ENCODE assay signal across 8 cellular contexts in the genomic region with DNA sequence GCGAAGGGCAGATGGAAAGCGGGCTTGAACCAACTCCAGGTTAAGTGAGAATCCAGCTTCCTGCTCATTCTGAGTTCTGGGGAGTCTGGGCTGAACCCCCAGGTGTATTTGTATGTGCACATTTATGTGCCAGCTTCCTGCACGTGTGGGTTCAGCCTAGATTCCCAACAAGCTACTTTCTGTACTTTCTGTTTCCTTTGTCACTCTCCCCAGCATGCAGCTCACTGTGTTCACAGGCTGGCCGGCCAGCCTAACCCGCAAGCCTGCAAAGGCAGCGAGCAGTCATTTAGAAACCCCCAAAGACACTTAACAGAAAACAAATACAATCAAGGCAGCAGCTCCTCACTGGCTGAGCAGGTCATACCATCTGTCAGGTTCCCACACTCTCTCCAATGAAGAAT. TPM values are rescaled to one million over a fixed set of nuclear protein-coding genes. Genes with fewer than 3 reads are reported as not detected.
DNase-seq lines count a peak whose midpoint lies in the region; ATAC-seq and TF ChIP-seq lines count a peak whose summit lies in the region.

No MANE protein-coding gene starts in this region.

- no peaks in the 10 kb centered on the region for H3K79me2 ChIP-seq in DND-41 (ENCODE audit: insufficient read depth, low read length)

- H3K27ac Mint-ChIP-seq in endodermal cell = no peak overlapping the region
- no peak overlapping the region for H3K27ac Mint-ChIP-seq in endothelial cell (ENCODE audit: unreplicated experiment)

- no peaks in the 10 kb centered on the region for H3K27me3 ChIP-seq in DND-41 (ENCODE audit: insufficient read depth, low read length, poor library complexity)
- no peaks in the 10 kb centered on the region for H3K27me3 ChIP-seq in endodermal cell (ENCODE audit: control insufficient read depth, insufficient read depth, low read length, poor library complexity, severe bottlenecking)
- no peaks in the 10 kb centered on the region for H3K27me3 ChIP-seq in ovary

- peak overlapping the region; percentile 33 for H3K4me2 ChIP-seq in DND-41 (ENCODE audit: insufficient read depth, low read length)

- H3K4me1 Mint-ChIP-seq in endodermal cell (peaks cover 26% of the 10 kb centered on the region), endothelial cell (ENCODE audit: unreplicated experiment) (peaks cover 34% of the 10 kb centered on the region)

- TF ChIP-seq CTCF in DND-41 (IDR thresholded peaks at IDR 0.05; ENCODE audit: borderline replicate concordance, extremely low read depth, low read length, poor library complexity, severe bottlenecking) (no peak), endodermal cell (conservative IDR thresholded peaks at IDR 0.05) (no peak), ovary (IDR thresholded peaks at IDR 0.05) (no peak), endothelial cell (IDR thresholded peaks at IDR 0.05; ENCODE audit: unreplicated experiment) (no peak)

- H3K4me1 ChIP-seq in DND-41 (ENCODE audit: insufficient read depth, low read length) (peaks cover 99% of the 10 kb centered on the region), endodermal cell (ENCODE audit: control insufficient read depth, insufficient read depth, low read length) (peaks cover 7% of the 10 kb centered on the region), ovary (ENCODE audit: insufficient read depth) (no peaks in the 10 kb centered on the region)

- DNase-seq in DND-41 = peak; percentile 83
- DNase-seq in central memory CD4-positive, alpha-beta T cell = peak; percentile 45
- no peak for DNase-seq in endodermal cell
- DNase-seq in ovary = no peak
- DNase-seq in HK-2 (ENCODE audit: unreplicated experiment) = no peak
- DNase-seq in endothelial cell (ENCODE audit: low spot score) = no peak

- peaks cover 19% of the 10 kb centered on the region for H3K27me3 Mint-ChIP-seq in endodermal cell (ENCODE audit: insufficient read depth)
- H3K27me3 Mint-ChIP-seq in endothelial cell (ENCODE audit: unreplicated experiment) = peaks cover 8% of the 10 kb centered on the region

- H3K27ac ChIP-seq in DND-41 (ENCODE audit: low read length) (peak overlapping the region; percentile 77), endodermal cell (ENCODE audit: low read depth, low read length) (no peak overlapping the region), ovary (no peak overlapping the region)

- no peak for TF ChIP-seq EP300 in ovary (IDR thresholded peaks at IDR 0.05)

- no peaks in the 10 kb centered on the region for H3K36me3 Mint-ChIP-seq in endodermal cell (ENCODE audit: low read depth)
- no peaks in the 10 kb centered on the region for H3K36me3 Mint-ChIP-seq in endothelial cell (ENCODE audit: low read depth, unreplicated experiment)

- peak overlapping the region in 1 of 2 experiments; percentile 4; a peak in 1 of 4 replicates for H3K4me3 ChIP-seq in DND-41 (ENCODE audit: low read depth in 1 of 2, low read length in 2 of 2)
- H3K4me3 ChIP-seq in endodermal cell (ENCODE audit: low read length) = no peak overlapping the region
- no peak overlapping the region for H3K4me3 ChIP-seq in ovary

- H2AFZ ChIP-seq in DND-41 (ENCODE audit: low read depth, low read length) = peak overlapping the region; percentile 40

- ATAC-seq in DND-41 (ENCODE audit: insufficient read depth, low read depth) (peak; percentile 80), GM19467 (IDR thresholded peaks at IDR 0.05; ENCODE audit: unreplicated experiment) (peak; percentile 65), HG03460 (IDR thresholded peaks at IDR 0.05; ENCODE audit: unreplicated experiment) (peak; percentile 60)

- H3K36me3 ChIP-seq in DND-41 (ENCODE audit: insufficient read depth, low read length) = no peaks in the 10 kb centered on the region
- no peaks in the 10 kb centered on the region for H3K36me3 ChIP-seq in endodermal cell (ENCODE audit: control insufficient read depth, insufficient read depth, low read length)
- H3K36me3 ChIP-seq in ovary = no peaks in the 10 kb centered on the region

- intact Hi-C loops in ovary (cut with DNase I) = no loop called here

- no peaks in the 10 kb centered on the region for H3K9me3 Mint-ChIP-seq in endodermal cell
- no peaks in the 10 kb centered on the region for H3K9me3 Mint-ChIP-seq in endothelial cell (ENCODE audit: unreplicated experiment)

- 94 to 100% methylated on average over 2 to 6 of the region's 6 CpGs for WGBS in endodermal cell (ENCODE audit: insufficient coverage in 1 of 2, insufficient read length in 1 of 2), 2 experiments
- 88 to 95% (median 91%) methylated on average over 6 of the region's 6 CpGs for WGBS in ovary, 3 donors

- peak overlapping the region; percentile 41 for H3K9ac ChIP-seq in DND-41 (ENCODE audit: low read depth, low read length)
- H3K9ac ChIP-seq in endodermal cell (ENCODE audit: extremely low read depth, low read length, poor library complexity, severe bottlenecking) = no peak overlapping the region

- no peak for TF ChIP-seq POLR2A in ovary (IDR thresholded peaks at IDR 0.05)

- no peaks in the 10 kb centered on the region for H4K20me1 ChIP-seq in DND-41 (ENCODE audit: insufficient read depth, low read length)

- no peaks in the 10 kb centered on the region for H3K9me3 ChIP-seq in DND-41 (ENCODE audit: insufficient read depth, low read length, severe bottlenecking)
- no peaks in the 10 kb centered on the region for H3K9me3 ChIP-seq in endodermal cell (ENCODE audit: control insufficient read depth, low read length)
- no peaks in the 10 kb centered on the region for H3K9me3 ChIP-seq in ovary

- H3K4me3 Mint-ChIP-seq in endodermal cell (no peak overlapping the region), endothelial cell (ENCODE audit: unreplicated experiment) (no peak overlapping the region)

RNA-seq across cellular contexts. Expression of gene IL19, which starts 1.2 kb away (rescaled TPM):
- total RNA-seq in endodermal cell (not detected), ovary (not detected), endothelial cell (ENCODE audit: unreplicated experiment) (not detected)
- polyA plus RNA-seq in endodermal cell (2013, experiment 1 of 2) = not detected
- polyA plus RNA-seq in endodermal cell (2013, experiment 2 of 2) = not detected
- polyA plus RNA-seq in ovary = not detected

RNA-seq across cellular contexts. Expression of gene IL10, which starts 3.0 kb away (rescaled TPM):
- not detected for total RNA-seq in endodermal cell
- polyA plus RNA-seq in endodermal cell (2013, experiment 1 of 2) = not detected
- polyA plus RNA-seq in endodermal cell (2013, experiment 2 of 2) = not detected
- total RNA-seq in ovary = 1 to 10 TPM in 3 of 7 donors, under 1 TPM in 3, not detected in 1; 0.25 to 2.7 (median 0.94) TPM
- 1 to 10 TPM; 3.2 to 4.0 TPM for polyA plus RNA-seq in ovary
- not detected for total RNA-seq in endothelial cell (ENCODE audit: unreplicated experiment)

Comparison
In these comparisons a context has a peak if more than half of its experiments do, and no peak if none do; other contexts are left out.
1. DNase-seq: peak in DND-41 (single experiment) and central memory CD4-positive, alpha-beta T cell (single experiment); none in endodermal cell (single experiment), ovary (0 of 5), HK-2 (single experiment) and endothelial cell (single experiment).
2. Peak in every context shown above with its lines, with median percentiles within 50 percentile points of each other: ATAC-seq.